8 cellular contexts compared by ENCODE assay signal in the genomic region with DNA sequence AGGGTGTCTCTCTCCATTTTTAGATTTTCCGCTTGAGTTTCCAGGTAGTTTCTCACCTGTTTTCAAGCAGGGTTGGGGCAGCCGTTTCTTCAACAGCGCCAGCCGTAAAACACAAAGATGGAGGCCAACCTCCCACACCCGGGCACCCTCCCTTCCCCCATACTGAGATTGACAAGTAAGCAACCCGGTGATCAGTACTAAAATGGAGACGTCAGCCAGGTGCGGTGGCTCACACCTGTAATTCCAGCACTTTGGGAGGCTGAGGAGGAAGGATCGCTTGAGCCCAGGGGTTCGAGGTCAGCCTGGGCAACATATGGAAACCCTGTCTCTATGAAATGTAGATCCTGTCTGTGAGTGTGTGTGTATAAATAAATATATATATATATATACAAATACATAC. TPM values are rescaled to one million over a fixed set of nuclear protein-coding genes. Genes with fewer than 3 reads are reported as not detected.
DNase-seq lines count a peak whose midpoint lies in the region; ATAC-seq and TF ChIP-seq lines count a peak whose summit lies in the region.

No MANE protein-coding gene starts in this region.

- H3K27ac Mint-ChIP-seq in activated naive CD8-positive, alpha-beta T cell: no peak overlapping the region
- no peak overlapping the region for H3K27ac Mint-ChIP-seq in activated naive CD8-positive, alpha-beta T cell treated with anti-CD3 and anti-CD28 coated beads for 36 hours
- no peak overlapping the region for H3K27ac Mint-ChIP-seq in activated CD8-positive, alpha-beta T cell treated with anti-CD3 and anti-CD28 coated beads for 36 hours

- H3K18ac ChIP-seq in mesenchymal stem cell (ENCODE audit: low read depth in 1 of 2, low read length in 2 of 2): no peak overlapping the region

- TF ChIP-seq CTCF in activated CD8-positive, alpha-beta T cell treated with anti-CD3 and anti-CD28 coated beads for 36 hours (IDR thresholded peaks at IDR 0.05): no peak
- TF ChIP-seq CTCF in upper lobe of left lung (IDR thresholded peaks at IDR 0.05): no peak

- H3K27ac ChIP-seq in mesenchymal stem cell (ENCODE audit: low read length, poor library complexity, severe bottlenecking) (no peak overlapping the region), upper lobe of left lung (no peak overlapping the region)

- H2BK15ac ChIP-seq in mesenchymal stem cell (ENCODE audit: low read depth, poor library complexity, severe bottlenecking): no peak overlapping the region

- WGBS in mesenchymal stem cell: 76% methylated on average over 8 of the region's 10 CpGs
- WGBS in upper lobe of left lung, 2 donors: 78 to 82% methylated on average over 10 of the region's 10 CpGs

- H2BK5ac ChIP-seq in mesenchymal stem cell (ENCODE audit: low read depth, low read length, poor library complexity, severe bottlenecking): no peak overlapping the region

- DNase-seq in activated naive CD8-positive, alpha-beta T cell treated with anti-CD3 and anti-CD28 coated beads for 36 hours: no peak
- no peak for DNase-seq in activated CD8-positive, alpha-beta T cell treated with anti-CD3 and anti-CD28 coated beads for 36 hours
- DNase-seq in mesenchymal stem cell (no peak), upper lobe of left lung (no peak), T-helper 9 cell (no peak), NCI-H446 treated with DMSO at 0.1 percent for 48 hours (lab: John Stamatoyannopoulos, UW) (no peak)

- CTCF ChIA-PET in activated CD8-positive, alpha-beta T cell treated with anti-CD3 and anti-CD28 coated beads for 36 hours (lab: Charles Lee): interaction anchor here (0.8 to 4.8 kb wide), 16 partner anchors 9 to 329 kb away, joined by 3 to 48 read pairs (median 5); a partner anchor contains a TSS

- H3K9me3 ChIP-seq in mesenchymal stem cell (ENCODE audit: control insufficient read depth, low read length) (no peaks in the 10 kb centered on the region), upper lobe of left lung (no peaks in the 10 kb centered on the region)

- peak overlapping the region; percentile 95 for H3K4me3 Mint-ChIP-seq in activated naive CD8-positive, alpha-beta T cell
- no peak overlapping the region for H3K4me3 Mint-ChIP-seq in activated naive CD8-positive, alpha-beta T cell treated with anti-CD3 and anti-CD28 coated beads for 36 hours
- peak overlapping the region; percentile 91 for H3K4me3 Mint-ChIP-seq in activated CD8-positive, alpha-beta T cell treated with anti-CD3 and anti-CD28 coated beads for 36 hours

- H2BK12ac ChIP-seq in mesenchymal stem cell (ENCODE audit: low read length in 2 of 2): no peak overlapping the region

- H3K4ac ChIP-seq in mesenchymal stem cell (ENCODE audit: low read depth in 1 of 2, low read length in 2 of 2): no peak overlapping the region

- no peak overlapping the region for H2AFZ ChIP-seq in mesenchymal stem cell (ENCODE audit: low read depth, low read length)

- no peaks in the 10 kb centered on the region for H3K9me3 Mint-ChIP-seq in activated naive CD8-positive, alpha-beta T cell (ENCODE audit: low read depth)
- no peaks in the 10 kb centered on the region for H3K9me3 Mint-ChIP-seq in activated naive CD8-positive, alpha-beta T cell treated with anti-CD3 and anti-CD28 coated beads for 36 hours
- no peaks in the 10 kb centered on the region for H3K9me3 Mint-ChIP-seq in activated CD8-positive, alpha-beta T cell treated with anti-CD3 and anti-CD28 coated beads for 36 hours

- peaks cover 9 to 11% of the 10 kb centered on the region in 2 experiments for H3K36me3 ChIP-seq in mesenchymal stem cell (ENCODE audit: control insufficient read depth in 1 of 2, insufficient read depth in 2 of 2, low read depth in 1 of 2, low read length in 2 of 2)
- peaks cover 0 to 3% (median 0%) of the 10 kb centered on the region in 4 donors for H3K36me3 ChIP-seq in upper lobe of left lung

- peaks cover 18% of the 10 kb centered on the region for H3K79me1 ChIP-seq in mesenchymal stem cell (replicated peaks; ENCODE audit: low read length, poor library complexity, severe bottlenecking)

- H3K27me3 Mint-ChIP-seq in activated naive CD8-positive, alpha-beta T cell: no peaks in the 10 kb centered on the region
- no peaks in the 10 kb centered on the region for H3K27me3 Mint-ChIP-seq in activated naive CD8-positive, alpha-beta T cell treated with anti-CD3 and anti-CD28 coated beads for 36 hours
- no peaks in the 10 kb centered on the region for H3K27me3 Mint-ChIP-seq in activated CD8-positive, alpha-beta T cell treated with anti-CD3 and anti-CD28 coated beads for 36 hours

- no peak overlapping the region for H4K8ac ChIP-seq in mesenchymal stem cell (ENCODE audit: low read length)

- peaks cover 54% of the 10 kb centered on the region for H3K4me1 Mint-ChIP-seq in activated naive CD8-positive, alpha-beta T cell (ENCODE audit: low read depth)
- H3K4me1 Mint-ChIP-seq in activated naive CD8-positive, alpha-beta T cell treated with anti-CD3 and anti-CD28 coated beads for 36 hours: peaks cover 48% of the 10 kb centered on the region
- peaks cover 61% of the 10 kb centered on the region for H3K4me1 Mint-ChIP-seq in activated CD8-positive, alpha-beta T cell treated with anti-CD3 and anti-CD28 coated beads for 36 hours (ENCODE audit: low read depth)

- H3K4me1 ChIP-seq in mesenchymal stem cell (ENCODE audit: control insufficient read depth, insufficient read depth, low read depth, low read length): peaks cover 8% of the 10 kb centered on the region
- H3K4me1 ChIP-seq in upper lobe of left lung: peaks cover 5 to 31% (median 19%) of the 10 kb centered on the region in 4 donors

- H3K9ac ChIP-seq in mesenchymal stem cell (ENCODE audit: low read length): peak overlapping the region; percentile 28

- no peak overlapping the region for H4K91ac ChIP-seq in mesenchymal stem cell (ENCODE audit: low read length)

- intact Hi-C loops in activated CD8-positive, alpha-beta T cell treated with anti-CD3 and anti-CD28 coated beads for 36 hours (cut with micrococcal nuclease): loop anchor here (2.0 to 5.0 kb wide), 2 partner anchors 35 to 277 kb away; no protein-coding TSS in a partner anchor

- no peak for ATAC-seq in activated CD8-positive, alpha-beta T cell treated with anti-CD3 and anti-CD28 coated beads for 36 hours
- ATAC-seq in upper lobe of left lung (ENCODE audit: low FRiP score in 2 of 2) (no peak), GM18505 (IDR thresholded peaks at IDR 0.05; ENCODE audit: unreplicated experiment) (no peak)

- H3K4me3 ChIP-seq in mesenchymal stem cell (ENCODE audit: insufficient read depth in 1 of 2, low read depth in 1 of 2, low read length in 2 of 2) (peak overlapping the region in 1 of 2 experiments; percentile 87), upper lobe of left lung (peak overlapping the region in 3 of 4 donors; percentile 79 to 91 (median 90))

- H2AK5ac ChIP-seq in mesenchymal stem cell (ENCODE audit: low read length, severe bottlenecking): no peak overlapping the region

- TF ChIP-seq POLR2A in upper lobe of left lung (IDR thresholded peaks at IDR 0.05) (no peak), GM18505 (IDR thresholded peaks at IDR 0.05; ENCODE audit: borderline replicate concordance, extremely low read depth, insufficient read depth, insufficient read length) (no peak)

- H3K23ac ChIP-seq in mesenchymal stem cell (ENCODE audit: low read length in 2 of 2): no peak overlapping the region

- H2BK120ac ChIP-seq in mesenchymal stem cell (ENCODE audit: low read depth, low read length): no peak overlapping the region

- H3K27me3 ChIP-seq in mesenchymal stem cell (ENCODE audit: control insufficient read depth in 1 of 2, insufficient read depth in 1 of 2, low read length in 2 of 2) (no peaks in the 10 kb centered on the region), upper lobe of left lung (no peaks in the 10 kb centered on the region)

- H3K36me3 Mint-ChIP-seq in activated naive CD8-positive, alpha-beta T cell: peaks cover 3% of the 10 kb centered on the region
- peaks cover 8% of the 10 kb centered on the region for H3K36me3 Mint-ChIP-seq in activated naive CD8-positive, alpha-beta T cell treated with anti-CD3 and anti-CD28 coated beads for 36 hours
- peaks cover 8% of the 10 kb centered on the region for H3K36me3 Mint-ChIP-seq in activated CD8-positive, alpha-beta T cell treated with anti-CD3 and anti-CD28 coated beads for 36 hours (ENCODE audit: low read depth)

- no peak for TF ChIP-seq EP300 in upper lobe of left lung (IDR thresholded peaks at IDR 0.05)

- H3K4me2 ChIP-seq in mesenchymal stem cell (ENCODE audit: low read length, poor library complexity, severe bottlenecking): no peak overlapping the region

- POLR2A ChIA-PET in activated CD8-positive, alpha-beta T cell treated with anti-CD3 and anti-CD28 coated beads for 36 hours (lab: Charles Lee): interaction anchor here (0.9 to 4.7 kb wide), 5 partner anchors 10 to 55 kb away, joined by 4 to 20 read pairs (median 6); a partner anchor contains a TSS

- no peak overlapping the region for H3K14ac ChIP-seq in mesenchymal stem cell (ENCODE audit: low read length in 2 of 2)

RNA-seq across cellular contexts. Expression of a gene that starts 0.9 kb away (rescaled TPM):
- total RNA-seq in activated naive CD8-positive, alpha-beta T cell treated with anti-CD3 and anti-CD28 coated beads for 36 hours: 1 to 10 TPM; 5.9 to 7.6 TPM
- 1 to 10 TPM; 6.6 to 7.6 TPM for total RNA-seq in activated CD8-positive, alpha-beta T cell treated with anti-CD3 and anti-CD28 coated beads for 36 hours
- polyA plus RNA-seq in mesenchymal stem cell (2013, experiment 1 of 2): 9.3 TPM
- polyA plus RNA-seq in mesenchymal stem cell (2013, experiment 2 of 2): 9.2 TPM
- total RNA-seq in upper lobe of left lung: 10 to 100 TPM in 1 of 6 donors, 1 to 10 TPM in 5; 4.1 to 11.0 (median 5.9) TPM

RNA-seq across cellular contexts. Expression of a gene that starts 54.2 kb away (rescaled TPM):
- 10 to 100 TPM; 22.1 to 26.3 TPM for total RNA-seq in activated naive CD8-positive, alpha-beta T cell treated with anti-CD3 and anti-CD28 coated beads for 36 hours
- 10 to 100 TPM; 12.4 to 12.5 TPM for total RNA-seq in activated CD8-positive, alpha-beta T cell treated with anti-CD3 and anti-CD28 coated beads for 36 hours
- polyA plus RNA-seq in mesenchymal stem cell (2013, experiment 1 of 2): 13.9 TPM
- polyA plus RNA-seq in mesenchymal stem cell (2013, experiment 2 of 2): 13.7 TPM
- total RNA-seq in upper lobe of left lung: 100 to 1,000 TPM in 1 of 6 donors, 10 to 100 TPM in 5; 21.5 to 138 (median 35.8) TPM

RNA-seq across cellular contexts. Expression of a gene that starts 58.1 kb away (rescaled TPM):
- total RNA-seq in activated naive CD8-positive, alpha-beta T cell treated with anti-CD3 and anti-CD28 coated beads for 36 hours: 1 to 10 TPM; 2.6 TPM
- total RNA-seq in activated CD8-positive, alpha-beta T cell treated with anti-CD3 and anti-CD28 coated beads for 36 hours: 1 to 10 TPM; 1.7 to 2.7 TPM
- 4.5 TPM for polyA plus RNA-seq in mesenchymal stem cell (2013, experiment 1 of 2)
- polyA plus RNA-seq in mesenchymal stem cell (2013, experiment 2 of 2): 4.7 TPM
- total RNA-seq in upper lobe of left lung: 10 to 100 TPM in 1 of 6 donors, 1 to 10 TPM in 4, not detected in 1; 4.7 to 13.1 (median 5.7) TPM
